ENCODE assay signal across 7 cellular contexts in genomic region chr3:163499736-163500219, GRCh38.
DNase-seq lines count a peak whose midpoint lies in the region; ATAC-seq, FAIRE-seq and TF ChIP-seq lines count a peak whose summit lies in the region.
"Not testable (repeated sequence)": the region's sequence is repeated elsewhere in the genome, so short reads cannot be mapped to it uniquely, and the experiment has no call there.

No MANE protein-coding gene starts in this region.

- not testable (repeated sequence) for H3F3A ChIP-seq in PC-9 (ENCODE audit: insufficient read depth, low read depth)

- intact Hi-C loops in PC-9 (cut with micrococcal nuclease; ENCODE audit: unreplicated experiment); left ventricle myocardium superior (cut with micrococcal nuclease); testis (cut with DNase I; ENCODE audit: low total_unique reads): not testable (repeated sequence)
- intact Hi-C loops in K562 (cut with micrococcal nuclease): loop anchor here (1.0 to 10.0 kb wide), 2 partner anchors 53 to 125 kb away; no protein-coding TSS in a partner anchor

- DNase-seq in GDM1 (lab: John Stamatoyannopoulos, UW): peak; percentile 29
- peak; percentile 55 for DNase-seq in NCI-H2227 (lab: John Stamatoyannopoulos, UW; ENCODE audit: unreplicated experiment)
- not testable (repeated sequence) for DNase-seq in PC-9; bronchial epithelial cell (ENCODE audit: low read depth)
- DNase-seq in K562 (ENCODE audit: extremely low read depth in 1 of 4, low spot score in 3 of 4): peak in 1 of 4 experiments; percentile 74
- DNase-seq in left ventricle myocardium superior: peak; percentile 10
- DNase-seq in testis: peak; percentile 27

- in situ Hi-C loops in K562 (cut with MboI): not testable (repeated sequence)

- CTCF ChIA-PET in PC-9 (lab: Charles Lee); K562 (lab: Yijun Ruan, JAX; ENCODE audit: low intra/inter-chr PET ratio): not testable (repeated sequence)

- WGBS in K562 (ENCODE audit: insufficient coverage, low coverage, missing lambda C conversion rate): 2% methylated on average over 11 of the region's 11 CpGs
- WGBS in testis, 2 donors: 69 to 82% methylated on average over 11 of the region's 11 CpGs

- TF ChIP-seq RAD21 in K562 (CRISPR knock-in tag; conservative IDR thresholded peaks at IDR 0.05 in 1 of 2, IDR thresholded peaks at IDR 0.05 in 1 of 2): not testable (repeated sequence)

- TF ChIP-seq CTCF in PC-9 (conservative IDR thresholded peaks at IDR 0.05); K562 (IDR thresholded peaks at IDR 0.05 in 2 of 3, conservative IDR thresholded peaks at IDR 0.05 in 1 of 3; ENCODE audit: insufficient read depth in 2 of 3, low read depth in 1 of 3, low read length in 3 of 3); bronchial epithelial cell (IDR thresholded peaks at IDR 0.05; ENCODE audit: insufficient read depth, low read length, severe bottlenecking); testis (IDR thresholded peaks at IDR 0.05): not testable (repeated sequence)

- not testable (repeated sequence) for H3K9me1 ChIP-seq in K562 (ENCODE audit: control insufficient read depth, insufficient read depth, low read length)

- not testable (repeated sequence) for FAIRE-seq in K562 (lab: Jason Lieb, UNC)
- peak; percentile 36 for FAIRE-seq in bronchial epithelial cell (lab: Jason Lieb, UNC)

- not testable (repeated sequence) for H3K9me2 ChIP-seq in PC-9 (ENCODE audit: insufficient read depth)

- H3K79me2 ChIP-seq in PC-9 (ENCODE audit: low read depth): not testable (repeated sequence)
- H3K79me2 ChIP-seq in K562 (ENCODE audit: control insufficient read depth, insufficient read depth, low read length): peaks cover 62% of the 10 kb centered on the region

- ATAC-seq in K562, left ventricle myocardium superior: not testable (repeated sequence)

- not testable (repeated sequence) for H3K36me3 ChIP-seq in PC-9 (ENCODE audit: low read depth); K562 (ENCODE audit: control insufficient read depth, insufficient read depth, low read length); bronchial epithelial cell (ENCODE audit: control insufficient read depth, insufficient read depth, low read length); testis (ENCODE audit: low read depth, missing control alignments)

- peak overlapping the region; percentile 70 for H2AFZ ChIP-seq in PC-9
- H2AFZ ChIP-seq in K562 (ENCODE audit: low read depth, low read length): peak overlapping the region; percentile 55; the same call in 1 of the 2 replicates

- not testable (repeated sequence) for BruUV-seq in PC-9 (replicated peaks; lab: Mats Ljungman, UMichigan); K562 (replicated peaks; lab: Mats Ljungman, UMichigan)

- H3K27me3 ChIP-seq in PC-9 (ENCODE audit: insufficient read depth, low read depth); K562 (ENCODE audit: control insufficient read depth in 2 of 2, insufficient read depth in 2 of 2, low read length in 2 of 2); bronchial epithelial cell (ENCODE audit: control insufficient read depth, insufficient read depth, low read length); testis: not testable (repeated sequence)

- not testable (repeated sequence) for H4K20me1 ChIP-seq in PC-9 (ENCODE audit: insufficient read depth); K562 (replicated peaks; ENCODE audit: control insufficient read depth, insufficient read depth, low read length)

- H3K9me3 ChIP-seq in PC-9 (ENCODE audit: insufficient read depth, low read depth); K562 (replicated peaks; ENCODE audit: control insufficient read depth, insufficient read depth, low read depth, low read length); testis: not testable (repeated sequence)

- not testable (repeated sequence) for H3K4me1 ChIP-seq in PC-9 (replicated peaks; ENCODE audit: insufficient read depth); K562 (replicated peaks in 1 of 2; ENCODE audit: control insufficient read depth in 2 of 2, insufficient read depth in 2 of 2, low read length in 2 of 2); testis

- H3K9ac ChIP-seq in K562 (ENCODE audit: insufficient read depth in 1 of 2, low read depth in 2 of 2, low read length in 2 of 2): peak overlapping the region; percentile 35 to 68; a peak in 3 of 4 replicates

- not testable (repeated sequence) for H3K27ac ChIP-seq in PC-9, testis
- H3K27ac ChIP-seq in K562 (ENCODE audit: extremely low read depth, low read depth, low read length): peak overlapping the region; percentile 64

- H3K4me2 ChIP-seq in PC-9: peak overlapping the region; percentile 52
- H3K4me2 ChIP-seq in K562 (ENCODE audit: insufficient read depth, low read length): peak overlapping the region; percentile 68

- POLR2A ChIA-PET in PC-9 (lab: Charles Lee; ENCODE audit: unreplicated experiment) (interaction anchor here (0.6 kb wide), 1 partner anchor 60 kb away, joined by 4 read pairs; no protein-coding TSS in a partner anchor), K562 (lab: Yijun Ruan, JAX) (interaction anchor here (1.1 to 1.8 kb wide), 4 partner anchors 8 to 122 kb away, joined by 3 to 10 read pairs (median 4); no protein-coding TSS in a partner anchor)

- H3K4me3 ChIP-seq in PC-9 (peak overlapping the region; percentile 45; the same call in 1 of the 2 replicates), K562 (peak overlapping the region; percentile 45), testis (peak overlapping the region; percentile 7 to 59)
- not testable (repeated sequence) for H3K4me3 ChIP-seq in bronchial epithelial cell (ENCODE audit: low read depth, low read length)

- peak; percentile 92 for TF ChIP-seq POLR2A in K562 (conservative IDR thresholded peaks at IDR 0.05)
- not testable (repeated sequence) for TF ChIP-seq POLR2A in testis (IDR thresholded peaks at IDR 0.05)

- not testable (repeated sequence) for TF ChIP-seq EP300 in K562 (IDR thresholded peaks at IDR 0.05; ENCODE audit: low read length)

TF ChIP-seq in K562, 482 proteins besides CTCF, POLR2A, EP300 and RAD21 (continues in another document):
- TF ChIP-seq AFF1 (IDR thresholded peaks at IDR 0.05; ENCODE audit: low read depth in 1 of 2, partially characterized antibody in 2 of 2): peak in 1 of 2 experiments; percentile 19
- peak; percentile 92 for TF ChIP-seq ZNF316 (IDR thresholded peaks at IDR 0.05)
- 0 out of 2 replicates have a peak, but pooled peaks have one; percentile 46 for TF ChIP-seq ZNF436 (CRISPR knock-in tag; IDR thresholded peaks at IDR 0.05)
- peak; percentile 81 for TF ChIP-seq C11orf30 (IDR thresholded peaks at IDR 0.05; ENCODE audit: low read depth)
- TF ChIP-seq TBP (optimal IDR thresholded peaks at IDR 0.05; ENCODE audit: low read depth, low read length): peak; percentile 42
- peak; percentile 82 for TF ChIP-seq NFYB (IDR thresholded peaks at IDR 0.05; ENCODE audit: extremely low read depth, insufficient read length)
- peak; percentile 84; the same call in 1 of the 2 replicates for TF ChIP-seq MTA3 (IDR thresholded peaks at IDR 0.05; ENCODE audit: borderline replicate concordance)
- TF ChIP-seq POLR2H (tag; IDR thresholded peaks at IDR 0.05; ENCODE audit: low read depth): peak; percentile 90
- peak; percentile 83 for TF ChIP-seq POLR2B (IDR thresholded peaks at IDR 0.05; ENCODE audit: low read depth, partially characterized antibody)
- peak; percentile 35; the same call in 1 of the 2 replicates for TF ChIP-seq PML (IDR thresholded peaks at IDR 0.05; ENCODE audit: low read length)
- TF ChIP-seq NFXL1 (CRISPR knock-in tag; IDR thresholded peaks at IDR 0.05): 0 out of 2 replicates have a peak, but pooled peaks have one; percentile 36
